ENCODE assay signal across 8 cellular contexts in the genomic region with DNA sequence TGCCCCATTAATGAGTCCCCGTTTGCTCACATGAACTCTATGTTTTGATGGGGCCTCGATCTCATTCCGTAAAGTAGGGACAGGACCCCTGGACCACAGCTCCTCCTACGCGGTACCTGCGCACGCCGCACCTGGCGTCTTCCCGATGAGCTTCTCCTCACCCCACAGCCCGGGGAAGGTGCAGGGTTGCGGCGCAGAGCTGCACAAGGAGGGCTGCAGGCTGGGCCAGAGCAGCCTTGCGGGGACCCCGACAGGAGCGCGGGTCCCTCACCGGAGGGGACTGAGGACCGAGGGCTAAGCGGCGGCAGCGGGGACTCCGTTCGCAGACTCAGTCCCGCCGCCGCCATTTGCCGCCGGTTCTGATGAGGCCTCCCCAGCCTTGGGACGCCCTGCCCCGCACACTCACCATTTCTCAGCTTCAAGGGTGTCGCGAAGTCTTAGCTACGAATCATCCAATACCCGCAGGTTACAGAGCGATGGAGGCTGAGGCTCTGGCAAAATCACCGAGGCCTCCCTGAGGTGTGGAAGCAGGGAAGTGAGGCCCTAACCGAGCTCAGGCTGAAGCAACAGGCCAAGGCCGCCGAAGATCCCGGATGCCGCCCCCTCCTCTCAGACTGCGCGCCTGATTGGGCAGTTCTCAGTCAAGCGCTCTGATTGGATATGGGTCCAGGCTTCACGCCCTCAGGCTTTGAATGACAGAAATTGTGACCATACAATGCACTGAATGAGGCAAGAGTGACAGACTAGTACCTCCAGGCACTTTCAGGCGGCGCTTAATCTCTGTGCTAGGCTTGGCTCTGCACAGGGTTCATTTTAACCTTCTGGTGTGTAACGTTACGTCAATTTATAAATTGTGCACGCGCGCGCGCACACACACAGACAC. TPM values are rescaled to one million over a fixed set of nuclear protein-coding genes. Genes with fewer than 3 reads are reported as not detected.
DNase-seq lines count a peak whose midpoint lies in the region; ATAC-seq, FAIRE-seq and TF ChIP-seq lines count a peak whose summit lies in the region.

No MANE protein-coding gene starts in this region.

- no peaks in the 10 kb centered on the region for H3K27me3 ChIP-seq in CD8-positive, alpha-beta T cell (ENCODE audit: insufficient read depth, low read length)
- H3K27me3 ChIP-seq in HL-60 (ENCODE audit: insufficient read depth, poor library complexity, severe bottlenecking), result no peaks in the 10 kb centered on the region

- no peak for TF ChIP-seq CTCF in CD8-positive, alpha-beta T cell (IDR thresholded peaks at IDR 0.05)
- no peak for TF ChIP-seq CTCF in HL-60 (IDR thresholded peaks at IDR 0.05; ENCODE audit: insufficient read depth, low read length)

- peaks cover 34% of the 10 kb centered on the region for H3K4me1 Mint-ChIP-seq in CD8-positive, alpha-beta T cell (ENCODE audit: low read depth)

- H3K27ac Mint-ChIP-seq in CD8-positive, alpha-beta T cell, result peak overlapping the region; percentile 100

- DNase-seq in CD8-positive, alpha-beta T cell, result peak; percentile 85 to 96 (median 90)
- DNase-seq in HL-60 (ENCODE audit: low read depth in 1 of 2, low spot score in 1 of 2) (peak; percentile 99), NK-92 (lab: John Stamatoyannopoulos, UW; ENCODE audit: unreplicated experiment) (peak; percentile 48), mesenteric fat pad (ENCODE audit: low spot score) (peak; percentile 96)
- peak; percentile 84 for DNase-seq in activated CD8-positive, alpha-beta memory T cell treated with anti-CD3 and anti-CD28 coated beads, Interleukin-2, amount 50 U/mL, for 1 hour (ENCODE audit: extremely low read depth)
- DNase-seq in stimulated activated CD8-positive, alpha-beta memory T cell treated with anti-CD3 and anti-CD28 coated beads, Interleukin-15, amount 100 ng/mL, for 1 hour (ENCODE audit: low read depth), result peak; percentile 77

- CTCF ChIA-PET in CD8-positive, alpha-beta T cell (lab: Charles Lee), result interaction anchor here (1.0 to 1.5 kb wide), 2 partner anchors 9 to 22 kb away, joined by 3 to 4 read pairs; no protein-coding TSS in a partner anchor

- intact Hi-C loops in CD8-positive, alpha-beta T cell (cut with DNase I, micrococcal nuclease), result loop anchor here (1.0 to 5.0 kb wide), 4 partner anchors 25 to 232 kb away; a partner anchor contains a TSS

- H3K27me3 Mint-ChIP-seq in CD8-positive, alpha-beta T cell (ENCODE audit: low read depth), result no peaks in the 10 kb centered on the region

- H3K36me3 ChIP-seq in CD8-positive, alpha-beta T cell (ENCODE audit: insufficient read depth, low read length), result peaks cover 21% of the 10 kb centered on the region

- FAIRE-seq in endometrium (lab: Jason Lieb, UNC), result peak; percentile 98

- peaks cover 60% of the 10 kb centered on the region for H3K36me3 Mint-ChIP-seq in CD8-positive, alpha-beta T cell

- H3K4me3 ChIP-seq in CD8-positive, alpha-beta T cell (ENCODE audit: low read depth, low read length), result peak overlapping the region; percentile 77
- H3K4me3 ChIP-seq in HL-60 (replicated peaks; ENCODE audit: insufficient read depth, low read length), result peak overlapping the region; percentile 68

- H3K27ac ChIP-seq in CD8-positive, alpha-beta T cell (ENCODE audit: low read depth, low read length), result peak overlapping the region; percentile 86
- peak overlapping the region; percentile 89 for H3K27ac ChIP-seq in HL-60 (replicated peaks)

- H3K9me3 ChIP-seq in CD8-positive, alpha-beta T cell (ENCODE audit: low read length), result peaks cover 26% of the 10 kb centered on the region

- ATAC-seq in CD8-positive, alpha-beta T cell, result peak; percentile 96
- peak; percentile 99 for ATAC-seq in GM19463 (IDR thresholded peaks at IDR 0.05; ENCODE audit: unreplicated experiment)

- peak overlapping the region; percentile 99 for H3K4me3 Mint-ChIP-seq in CD8-positive, alpha-beta T cell

- POLR2A ChIA-PET in CD8-positive, alpha-beta T cell (lab: Charles Lee), result interaction anchor here (0.6 to 2.6 kb wide), 17 partner anchors 9 to 350 kb away, joined by 3 to 13 read pairs (median 4); a partner anchor contains a TSS

- peaks cover 10% of the 10 kb centered on the region for H3K4me1 ChIP-seq in CD8-positive, alpha-beta T cell (ENCODE audit: insufficient read depth, low read length)

- H3K9me3 Mint-ChIP-seq in CD8-positive, alpha-beta T cell, result peaks cover 41% of the 10 kb centered on the region

RNA-seq across cellular contexts. Expression of a gene that starts 25.1 kb away (rescaled TPM):
- 10 to 100 TPM; 44.9 to 45.2 TPM for total RNA-seq in CD8-positive, alpha-beta T cell
- 18.2 TPM for total RNA-seq in mesenteric fat pad

RNA-seq across cellular contexts. Expression of a gene that starts 25.2 kb away (rescaled TPM):
- total RNA-seq in CD8-positive, alpha-beta T cell, result 10 to 100 TPM; 58.7 to 61.4 TPM
- total RNA-seq in mesenteric fat pad, result 45.1 TPM

Comparison
In these comparisons a context has a peak if more than half of its experiments do, and no peak if none do; other contexts are left out.
1. Peak in every context shown above with its lines: DNase-seq, ATAC-seq, H3K4me3 ChIP-seq and H3K27ac ChIP-seq.
2. DNase-seq: peak in every context shown above with its lines; median percentile 99 in HL-60; 96 in mesenteric fat pad; 90 in CD8-positive, alpha-beta T cell; 84 in activated CD8-positive, alpha-beta memory T cell treated with anti-CD3 and anti-CD28 coated beads, Interleukin-2, amount 50 U/mL, for 1 hour; 77 in stimulated activated CD8-positive, alpha-beta memory T cell treated with anti-CD3 and anti-CD28 coated beads, Interleukin-15, amount 100 ng/mL, for 1 hour; 48 in NK-92.